Comparison of ENCODE assay signal across 17 cellular contexts in genomic region chr20:13873814-13874213, GRCh38.
"Had no signal": no experiment of that assay in that cellular context is flagged by ENCODE, and none has a peak within 500 bp of the region (broad histone marks: within the 10 kb centered on the region; RNA-seq: fewer than 3 reads in every experiment).

No MANE protein-coding gene starts in this region.

- H3K4me3 ChIP-seq: body of pancreas, colonic mucosa, esophagus muscularis mucosa, hepatocyte, lung, pancreas, thoracic aorta had no signal

- ATAC-seq: activated CD4-positive, CD25-positive, alpha-beta regulatory T cell treated with anti-CD3 and anti-CD28 coated beads, Interleukin-2, amount 50 U/mL, for 24 hours; body of pancreas; left colon; pancreas had no signal

- DNase-seq: activated CD4-positive, alpha-beta T cell treated with anti-CD3 and anti-CD28 coated beads, Interleukin-2, amount 50 U/mL, for 1 hour; activated CD8-positive, alpha-beta memory T cell treated with anti-CD3 and anti-CD28 coated beads for 24 hours; activated gamma-delta T cell treated with Interleukin-2 at 50 U/mL for 16 hours; amygdala; body of pancreas; central memory CD4-positive, alpha-beta T cell; colonic mucosa; left colon; midbrain; pancreas; stimulated activated CD4-positive, alpha-beta T cell treated with anti-CD3 and anti-CD28 coated beads, Interleukin-12 subunit alpha, Interleukin-12 subunit beta, amount 100 ng/mL, for 4 hours; stimulated activated CD4-positive, alpha-beta T cell treated with anti-CD3 and anti-CD28 coated beads, Interleukin-2, amount 100 ng/mL, for 24 hours had no signal

- H3K27ac ChIP-seq: body of pancreas, colonic mucosa, esophagus muscularis mucosa, hepatocyte, pancreas, thoracic aorta had no signal

- H3K9me3 ChIP-seq: body of pancreas, colonic mucosa, esophagus muscularis mucosa, pancreas, thoracic aorta had no signal

- FAIRE-seq: pancreas had no signal

- H3K4me1 ChIP-seq: body of pancreas, colonic mucosa, pancreas had no signal

- H3K27me3 ChIP-seq: body of pancreas, colonic mucosa, esophagus muscularis mucosa, hepatocyte, pancreas had no signal

- H3K36me3 ChIP-seq: colonic mucosa, esophagus muscularis mucosa, pancreas, thoracic aorta had no signal
